ENCODE assay signal across 23 cellular contexts in the genomic region with DNA sequence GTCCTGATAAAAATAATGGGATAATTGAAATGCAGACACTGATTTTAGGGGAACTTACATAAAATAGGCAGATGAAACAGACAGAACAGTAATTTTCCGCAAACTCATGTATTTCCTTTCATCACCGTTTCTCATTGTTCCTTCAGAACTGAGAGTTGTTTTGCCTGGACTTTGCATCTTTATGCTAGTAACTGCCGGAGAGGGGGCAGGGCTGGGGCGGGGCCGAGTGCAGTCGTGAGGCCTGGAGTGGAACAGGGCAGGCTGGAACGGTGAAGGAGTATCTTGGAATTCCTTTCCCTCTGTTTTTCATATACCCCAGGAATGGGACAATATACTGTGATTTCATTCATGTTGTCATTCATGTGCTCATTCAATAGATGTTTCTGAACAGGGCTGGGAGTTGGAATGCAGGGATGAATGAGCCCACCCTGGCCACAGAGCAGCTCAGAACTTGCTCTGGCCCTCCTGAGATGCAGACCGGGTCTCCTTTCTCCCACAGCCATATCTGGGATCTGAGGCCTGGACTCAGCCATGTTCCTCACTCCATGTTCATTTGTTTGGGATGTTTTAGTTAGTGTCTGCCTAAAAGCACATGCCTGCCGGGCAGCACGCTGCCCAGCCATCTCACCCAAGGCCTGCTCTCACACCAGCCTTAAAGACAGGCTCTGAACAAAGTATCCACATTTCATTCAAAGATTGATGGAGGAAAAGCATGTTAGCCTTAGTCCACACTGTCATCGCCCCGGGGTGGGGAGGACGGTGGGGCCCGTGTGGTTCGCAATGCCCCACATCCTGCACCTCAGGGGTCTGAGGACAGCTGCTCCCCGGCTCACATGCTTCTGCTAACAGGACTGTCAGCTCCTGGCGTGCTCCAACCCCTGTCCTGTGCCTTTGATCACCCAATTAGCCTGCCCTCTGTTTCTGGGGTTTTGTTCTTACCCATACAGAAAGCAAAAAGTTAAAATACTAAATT.
DNase-seq lines count a peak whose midpoint lies in the region; ATAC-seq and TF ChIP-seq lines count a peak whose summit lies in the region.
"Had no signal": no experiment of that assay in that cellular context is flagged by ENCODE, and none has a peak within 500 bp of the region (broad histone marks: within the 10 kb centered on the region; RNA-seq: fewer than 3 reads in every experiment).

No MANE protein-coding gene starts in this region.

- H3K27me3 ChIP-seq in iPS-15b (ENCODE audit: control insufficient read depth, insufficient read depth, low read length): no peaks in the 10 kb centered on the region
- H3K27me3 ChIP-seq in aorta (ENCODE audit: control insufficient read depth in 1 of 2, insufficient read depth in 2 of 2, low read length in 1 of 2): no peaks in the 10 kb centered on the region
- H3K27me3 ChIP-seq: ascending aorta had no signal

- no peaks in the 10 kb centered on the region for H3K9me3 ChIP-seq in iPS-15b (ENCODE audit: control insufficient read depth, insufficient read depth, low read length)
- H3K9me3 ChIP-seq in aorta (ENCODE audit: control insufficient read depth, low read length): peaks cover 1% of the 10 kb centered on the region

- H3K4me3 ChIP-seq in iPS-15b (ENCODE audit: low read depth, low read length) (no peak overlapping the region), aorta (ENCODE audit: low read length in 2 of 2) (no peak overlapping the region)
- H3K4me3 ChIP-seq: ascending aorta, dorsolateral prefrontal cortex, heart right ventricle, skin epidermis had no signal

- DNase-seq in cardiac septum (ENCODE audit: low spot score) (peak; percentile 47), Right ventricle myocardium superior (no peak), nephron progenitor cell (no peak), aorta (peak in 1 of 2 donors; percentile 55), NAMALWA (ENCODE audit: low spot score) (no peak), GDM1 (lab: John Stamatoyannopoulos, UW) (no peak)
- no peak for DNase-seq in stimulated activated naive B cell treated with anti-CD40 and anti-IgM and Interleukin-4, amounts not matched to agents 10 μg/mL and 1 μg/mL and 100 μg/mL, for 72 hours
- DNase-seq: central memory CD4-positive, alpha-beta T cell; DMS79; heart right ventricle; Karpas-422; MV-4-11; NCI-H1694 treated with DMSO at 0.1 percent for 48 hours; stimulated activated CD4-positive, alpha-beta T cell treated with anti-CD3 and anti-CD28 coated beads, Interleukin-2, amount 100 ng/mL, for 24 hours; T-helper 9 cell; WERI-Rb-1 had no signal

- peaks cover 6% of the 10 kb centered on the region for H3K36me3 Mint-ChIP-seq in nephron progenitor cell (ENCODE audit: low read depth)
- no peaks in the 10 kb centered on the region for H3K36me3 Mint-ChIP-seq in stimulated activated naive B cell treated with anti-CD40 and anti-IgM and Interleukin-4, amounts not matched to agents 10 μg/mL and 1 μg/mL and 100 μg/mL, for 72 hours
- H3K36me3 Mint-ChIP-seq: activated naive CD8-positive, alpha-beta T cell had no signal

- H3K27ac Mint-ChIP-seq in nephron progenitor cell: peak overlapping the region; percentile 36
- H3K27ac Mint-ChIP-seq in stimulated activated naive B cell treated with anti-CD40 and anti-IgM and Interleukin-4, amounts not matched to agents 10 μg/mL and 1 μg/mL and 100 μg/mL, for 72 hours: no peak overlapping the region
- H3K27ac Mint-ChIP-seq: activated naive CD8-positive, alpha-beta T cell; B cell had no signal

- H3K4me1 ChIP-seq in iPS-15b (ENCODE audit: control insufficient read depth, insufficient read depth, low read length) (peaks cover 32% of the 10 kb centered on the region), aorta (ENCODE audit: control insufficient read depth in 1 of 2, insufficient read depth in 2 of 2, low read length in 2 of 2) (no peaks in the 10 kb centered on the region)
- H3K4me1 ChIP-seq: ascending aorta had no signal

- peak overlapping the region; percentile 10 for H3K9ac ChIP-seq in iPS-15b (ENCODE audit: low read depth, low read length)

- no peak overlapping the region for H3K27ac ChIP-seq in aorta (ENCODE audit: low read depth in 1 of 2, low read length in 2 of 2)
- H3K27ac ChIP-seq: ascending aorta, heart right ventricle, skin epidermis, WERI-Rb-1 had no signal

- intact Hi-C loops in cardiac septum (cut with DNase I): no loop called here
- intact Hi-C loops in Right ventricle myocardium superior (cut with DNase I): no loop called here
- intact Hi-C loops in aorta (cut with DNase I): no loop called here

- peaks cover 17% of the 10 kb centered on the region for H3K9me3 Mint-ChIP-seq in nephron progenitor cell
- H3K9me3 Mint-ChIP-seq in stimulated activated naive B cell treated with anti-CD40 and anti-IgM and Interleukin-4, amounts not matched to agents 10 μg/mL and 1 μg/mL and 100 μg/mL, for 72 hours: peaks cover 6 to 8% of the 10 kb centered on the region in 2 donors

- H3K36me3 ChIP-seq in iPS-15b (ENCODE audit: control insufficient read depth, insufficient read depth, low read length) (no peaks in the 10 kb centered on the region), aorta (ENCODE audit: control insufficient read depth in 1 of 2, insufficient read depth in 2 of 2, low read length in 1 of 2) (no peaks in the 10 kb centered on the region)
- H3K36me3 ChIP-seq: ascending aorta, heart right ventricle, WERI-Rb-1 had no signal

- H3K4me3 Mint-ChIP-seq in nephron progenitor cell: no peak overlapping the region
- no peak overlapping the region for H3K4me3 Mint-ChIP-seq in stimulated activated naive B cell treated with anti-CD40 and anti-IgM and Interleukin-4, amounts not matched to agents 10 μg/mL and 1 μg/mL and 100 μg/mL, for 72 hours
- H3K4me3 Mint-ChIP-seq: activated naive CD8-positive, alpha-beta T cell; B cell had no signal

- H3K4me1 Mint-ChIP-seq in nephron progenitor cell: peaks cover 34% of the 10 kb centered on the region
- no peaks in the 10 kb centered on the region for H3K4me1 Mint-ChIP-seq in stimulated activated naive B cell treated with anti-CD40 and anti-IgM and Interleukin-4, amounts not matched to agents 10 μg/mL and 1 μg/mL and 100 μg/mL, for 72 hours
- H3K4me1 Mint-ChIP-seq: B cell had no signal

- no peak for ATAC-seq in Right ventricle myocardium superior (ENCODE audit: poor library complexity)
- peak; percentile 38 for ATAC-seq in aorta (ENCODE audit: low FRiP score)
- no peak for ATAC-seq in stimulated activated naive B cell treated with anti-CD40 and anti-IgM and Interleukin-4, amounts not matched to agents 10 μg/mL and 1 μg/mL and 100 μg/mL, for 72 hours (replicated peaks)
- ATAC-seq: heart right ventricle, SK-N-SH treated with all-trans-retinoic acid at 6 μM for 48 hours had no signal

- 54 to 55% methylated on average over 17 of the region's 17 CpGs for WGBS in aorta, 2 donors

- peaks cover 22% of the 10 kb centered on the region for H3K27me3 Mint-ChIP-seq in nephron progenitor cell (ENCODE audit: low read depth, poor library complexity)
- H3K27me3 Mint-ChIP-seq in stimulated activated naive B cell treated with anti-CD40 and anti-IgM and Interleukin-4, amounts not matched to agents 10 μg/mL and 1 μg/mL and 100 μg/mL, for 72 hours: peaks cover 16 to 35% of the 10 kb centered on the region in 2 donors

- no peak for TF ChIP-seq CTCF in nephron progenitor cell (IDR thresholded peaks at IDR 0.05)
